In genomic region chr5:148681157-148682131, GRCh38 we compare ENCODE assay signal across 3 cellular contexts.
A peak's percentile ranks its signal among the peaks of the same experiment; 100 is the strongest.
TF ChIP-seq lines count a peak whose summit lies in the region.

No MANE protein-coding gene starts in this region.

TF ChIP-seq in liver, 16 proteins besides CTCF, POLR2A, EP300 and RAD21 (continued from another document):
- TF ChIP-seq ZBTB33 (IDR thresholded peaks at IDR 0.05) (peak; percentile 31), HNF4A (conservative IDR thresholded peaks at IDR 0.05) (peak; percentile 81 to 84), EGR1 (IDR thresholded peaks at IDR 0.05; ENCODE audit: low read depth in 2 of 2) (no peak), JUND (IDR thresholded peaks at IDR 0.05) (peak in 1 of 2 donors; percentile 62), FOXA1 (IDR thresholded peaks at IDR 0.05) (no peak), FOXA2 (IDR thresholded peaks at IDR 0.05) (peak; percentile 16), RXRA (IDR thresholded peaks at IDR 0.05) (peak; percentile 63 to 78), NR2F2 (IDR thresholded peaks at IDR 0.05) (peak; percentile 30), ATF3 (IDR thresholded peaks at IDR 0.05) (peak; percentile 50), SP1 (IDR thresholded peaks at IDR 0.05) (peak; percentile 90), MAX (IDR thresholded peaks at IDR 0.05) (no peak), TAF1 (conservative IDR thresholded peaks at IDR 0.05) (no peak), REST (IDR thresholded peaks at IDR 0.05) (peak; percentile 64)
TF ChIP-seq in liver: peak in this region for 11.

TF ChIP-seq in HepG2, 621 proteins besides CTCF, POLR2A, EP300 and RAD21:
- TF ChIP-seq ATF2 (CRISPR knock-in tag; IDR thresholded peaks at IDR 0.05), result no peak
- no peak for TF ChIP-seq CBFB (CRISPR knock-in tag; IDR thresholded peaks at IDR 0.05)
- TF ChIP-seq ZNF367 (CRISPR knock-in tag; IDR thresholded peaks at IDR 0.05; ENCODE audit: borderline replicate concordance), result no peak
- TF ChIP-seq PPARG (CRISPR knock-in tag; conservative IDR thresholded peaks at IDR 0.05), result no peak
- no peak for TF ChIP-seq MED8 (CRISPR knock-in tag; IDR thresholded peaks at IDR 0.05; ENCODE audit: insufficient replicate concordance)
- TF ChIP-seq ETS1 (CRISPR knock-in tag; IDR thresholded peaks at IDR 0.05), result no peak

TF ChIP-seq in WTC11, 78 proteins besides CTCF, POLR2A, EP300 and RAD21 (continued from another document):
- TF ChIP-seq ZNF532 (CRISPR knock-in tag; IDR thresholded peaks at IDR 0.05; ENCODE audit: borderline replicate concordance) (no peak), NFE2L1 (CRISPR knock-in tag; IDR thresholded peaks at IDR 0.05) (no peak), E2F1 (CRISPR knock-in tag; IDR thresholded peaks at IDR 0.05) (no peak), ZNF232 (CRISPR knock-in tag; IDR thresholded peaks at IDR 0.05) (no peak), GRHL2 (CRISPR knock-in tag; IDR thresholded peaks at IDR 0.05; ENCODE audit: insufficient replicate concordance, severe bottlenecking) (no peak), ZNF219 (CRISPR knock-in tag; IDR thresholded peaks at IDR 0.05; ENCODE audit: borderline replicate concordance) (no peak), CREB1 (CRISPR knock-in tag; IDR thresholded peaks at IDR 0.05) (no peak), CBFB (CRISPR knock-in tag; IDR thresholded peaks at IDR 0.05; ENCODE audit: low read depth) (no peak), ESRRA (CRISPR knock-in tag; IDR thresholded peaks at IDR 0.05; ENCODE audit: borderline replicate concordance) (no peak), ZBTB43 (CRISPR knock-in tag; IDR thresholded peaks at IDR 0.05) (no peak), USF2 (CRISPR knock-in tag; IDR thresholded peaks at IDR 0.05) (no peak), NR3C1 (CRISPR knock-in tag; conservative IDR thresholded peaks at IDR 0.05; ENCODE audit: low read depth) (no peak), ZNF425 (CRISPR knock-in tag; conservative IDR thresholded peaks at IDR 0.05) (no peak), ZMAT4 (CRISPR knock-in tag; IDR thresholded peaks at IDR 0.05) (no peak), ATF3 (CRISPR knock-in tag; conservative IDR thresholded peaks at IDR 0.05) (no peak)
